Comparison of ENCODE assay signal across 8 cellular contexts in genomic region chr3:32570426-32571191, GRCh38.
DNase-seq lines count a peak whose midpoint lies in the region; ATAC-seq and TF ChIP-seq lines count a peak whose summit lies in the region.

Gene DYNC1LI1, minus strand, starts transcription at chr3:32570858. Its CDS starts 88 bp downstream, at chr3:32570770.

- DNase-seq in GM10266 (ENCODE audit: extremely low spot score) (peak; percentile 97), NCI-H1092 treated with DMSO at 0.1 percent for 48 hours (lab: John Stamatoyannopoulos, UW) (peak; percentile 89), globus pallidus (ENCODE audit: low spot score) (peak; percentile 91), nucleus accumbens (lab: John Stamatoyannopoulos, UW) (peak; percentile 12 to 95 (median 90)), superior temporal gyrus (ENCODE audit: extremely low spot score) (peak; percentile 89)

- TF ChIP-seq CTCF in GM10266 (IDR thresholded peaks at IDR 0.05; ENCODE audit: control insufficient read depth, insufficient read depth, low read depth, missing control alignments) = no peak

- peak within 1 kb of the TSS; percentile 96 for H3K4me3 Mint-ChIP-seq in activated naive CD4-positive, alpha-beta T cell treated with anti-CD3 and anti-CD28 coated beads, Interleukin-2, amount 50 U/mL, for 24 hours

- H3K36me3 Mint-ChIP-seq in activated naive CD4-positive, alpha-beta T cell treated with anti-CD3 and anti-CD28 coated beads, Interleukin-2, amount 50 U/mL, for 24 hours = no peaks in the 10 kb centered on the region

- ATAC-seq in HG02623 (IDR thresholded peaks at IDR 0.05; ENCODE audit: unreplicated experiment) (peak; percentile 83), SK-N-SH treated with all-trans-retinoic acid at 6 μM for 48 hours (peak; percentile 93)

- no peaks in the 10 kb centered on the region for H3K27me3 Mint-ChIP-seq in activated naive CD4-positive, alpha-beta T cell treated with anti-CD3 and anti-CD28 coated beads, Interleukin-2, amount 50 U/mL, for 24 hours

- H3K9me3 Mint-ChIP-seq in activated naive CD4-positive, alpha-beta T cell treated with anti-CD3 and anti-CD28 coated beads, Interleukin-2, amount 50 U/mL, for 24 hours = no peaks in the 10 kb centered on the region

- peaks cover 30% of the 10 kb centered on the region for H3K4me1 Mint-ChIP-seq in activated naive CD4-positive, alpha-beta T cell treated with anti-CD3 and anti-CD28 coated beads, Interleukin-2, amount 50 U/mL, for 24 hours

- H3K27ac Mint-ChIP-seq in activated naive CD4-positive, alpha-beta T cell treated with anti-CD3 and anti-CD28 coated beads, Interleukin-2, amount 50 U/mL, for 24 hours = peak within 1 kb of the TSS; percentile 92

TF ChIP-seq in SK-N-SH treated with all-trans-retinoic acid at 6 μM for 48 hours, 23 proteins besides CTCF, POLR2A, EP300 and RAD21:
- TF ChIP-seq SNAI2 (CRISPR knock-in tag; IDR thresholded peaks at IDR 0.05) (no peak), TOX (CRISPR knock-in tag; IDR thresholded peaks at IDR 0.05; ENCODE audit: borderline replicate concordance) (no peak), GLIS3 (CRISPR knock-in tag; IDR thresholded peaks at IDR 0.05) (no peak), PATZ1 (CRISPR knock-in tag; IDR thresholded peaks at IDR 0.05; ENCODE audit: borderline replicate concordance) (no peak), BACH2 (CRISPR knock-in tag; IDR thresholded peaks at IDR 0.05; ENCODE audit: borderline replicate concordance) (no peak), ARNTL (CRISPR knock-in tag; IDR thresholded peaks at IDR 0.05; ENCODE audit: borderline replicate concordance, low read depth) (no peak), ZFP3 (CRISPR knock-in tag; IDR thresholded peaks at IDR 0.05) (no peak), ZC3H10 (CRISPR knock-in tag; IDR thresholded peaks at IDR 0.05) (no peak), ZNF70 (CRISPR knock-in tag; IDR thresholded peaks at IDR 0.05) (no peak), ZNF8 (CRISPR knock-in tag; IDR thresholded peaks at IDR 0.05) (no peak), PPARA (CRISPR knock-in tag; IDR thresholded peaks at IDR 0.05; ENCODE audit: borderline replicate concordance) (no peak)
- TF ChIP-seq, protein P1, sequence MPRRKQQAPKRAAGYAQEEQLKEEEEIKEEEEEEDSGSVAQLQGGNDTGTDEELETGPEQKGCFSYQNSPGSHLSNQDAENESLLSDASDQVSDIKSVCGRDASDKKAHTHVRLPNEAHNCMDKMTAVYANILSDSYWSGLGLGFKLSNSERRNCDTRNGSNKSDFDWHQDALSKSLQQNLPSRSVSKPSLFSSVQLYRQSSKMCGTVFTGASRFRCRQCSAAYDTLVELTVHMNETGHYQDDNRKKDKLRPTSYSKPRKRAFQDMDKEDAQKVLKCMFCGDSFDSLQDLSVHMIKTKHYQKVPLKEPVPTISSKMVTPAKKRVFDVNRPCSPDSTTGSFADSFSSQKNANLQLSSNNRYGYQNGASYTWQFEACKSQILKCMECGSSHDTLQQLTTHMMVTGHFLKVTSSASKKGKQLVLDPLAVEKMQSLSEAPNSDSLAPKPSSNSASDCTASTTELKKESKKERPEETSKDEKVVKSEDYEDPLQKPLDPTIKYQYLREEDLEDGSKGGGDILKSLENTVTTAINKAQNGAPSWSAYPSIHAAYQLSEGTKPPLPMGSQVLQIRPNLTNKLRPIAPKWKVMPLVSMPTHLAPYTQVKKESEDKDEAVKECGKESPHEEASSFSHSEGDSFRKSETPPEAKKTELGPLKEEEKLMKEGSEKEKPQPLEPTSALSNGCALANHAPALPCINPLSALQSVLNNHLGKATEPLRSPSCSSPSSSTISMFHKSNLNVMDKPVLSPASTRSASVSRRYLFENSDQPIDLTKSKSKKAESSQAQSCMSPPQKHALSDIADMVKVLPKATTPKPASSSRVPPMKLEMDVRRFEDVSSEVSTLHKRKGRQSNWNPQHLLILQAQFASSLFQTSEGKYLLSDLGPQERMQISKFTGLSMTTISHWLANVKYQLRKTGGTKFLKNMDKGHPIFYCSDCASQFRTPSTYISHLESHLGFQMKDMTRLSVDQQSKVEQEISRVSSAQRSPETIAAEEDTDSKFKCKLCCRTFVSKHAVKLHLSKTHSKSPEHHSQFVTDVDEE (CRISPR knock-in tag; IDR thresholded peaks at IDR 0.05) = no peak
- TF ChIP-seq, protein P2, sequence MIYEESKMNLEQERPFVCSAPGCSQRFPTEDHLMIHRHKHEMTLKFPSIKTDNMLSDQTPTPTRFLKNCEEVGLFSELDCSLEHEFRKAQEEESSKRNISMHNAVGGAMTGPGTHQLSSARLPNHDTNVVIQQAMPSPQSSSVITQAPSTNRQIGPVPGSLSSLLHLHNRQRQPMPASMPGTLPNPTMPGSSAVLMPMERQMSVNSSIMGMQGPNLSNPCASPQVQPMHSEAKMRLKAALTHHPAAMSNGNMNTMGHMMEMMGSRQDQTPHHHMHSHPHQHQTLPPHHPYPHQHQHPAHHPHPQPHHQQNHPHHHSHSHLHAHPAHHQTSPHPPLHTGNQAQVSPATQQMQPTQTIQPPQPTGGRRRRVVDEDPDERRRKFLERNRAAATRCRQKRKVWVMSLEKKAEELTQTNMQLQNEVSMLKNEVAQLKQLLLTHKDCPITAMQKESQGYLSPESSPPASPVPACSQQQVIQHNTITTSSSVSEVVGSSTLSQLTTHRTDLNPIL (CRISPR knock-in tag; IDR thresholded peaks at IDR 0.05; ENCODE audit: low read depth) = no peak

Comparison
In these comparisons a context has a peak if more than half of its experiments do, and no peak if none do; other contexts are left out.
1. Peak in every context shown above with its lines: DNase-seq and ATAC-seq.